In the genomic region with DNA sequence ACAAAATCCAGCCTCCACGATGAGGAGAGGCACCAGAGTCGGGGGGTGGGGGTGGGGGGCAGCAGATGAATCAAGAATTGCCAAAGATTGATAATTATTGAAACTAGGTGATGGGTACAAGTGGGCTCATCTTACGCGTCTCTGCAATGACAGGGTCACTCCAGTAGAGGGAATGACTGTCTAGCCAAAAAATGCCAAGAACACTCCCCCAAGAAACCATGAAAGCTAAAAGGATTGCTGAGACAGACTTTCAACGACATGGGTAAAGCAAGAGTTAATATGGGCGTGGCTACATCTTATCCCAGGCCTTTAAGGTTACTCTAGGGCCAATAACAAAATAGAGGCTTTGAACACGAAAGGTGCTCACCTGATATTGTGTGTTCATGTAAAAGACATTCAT, we compare ENCODE assay signal across 12 cellular contexts.
DNase-seq lines count a peak whose midpoint lies in the region; ATAC-seq and TF ChIP-seq lines count a peak whose summit lies in the region.
"Had no signal": no experiment of that assay in that cellular context is flagged by ENCODE, and none has a peak within 500 bp of the region (broad histone marks: within the 10 kb centered on the region; RNA-seq: fewer than 3 reads in every experiment).

No MANE protein-coding gene starts in this region.

- no peak for ATAC-seq in psoas muscle
- ATAC-seq in GM21723 (IDR thresholded peaks at IDR 0.05; ENCODE audit: unreplicated experiment), result no peak
- ATAC-seq: left lobe of liver had no signal

- H3K4me1 ChIP-seq in psoas muscle, result no peaks in the 10 kb centered on the region
- H3K4me1 ChIP-seq: tibial artery had no signal

- TF ChIP-seq CTCF in GM12865 (IDR thresholded peaks at IDR 0.05; ENCODE audit: insufficient read depth, low read depth, low read length, missing control alignments) (peak; percentile 25), choroid plexus epithelial cell (conservative IDR thresholded peaks at IDR 0.05; ENCODE audit: low read depth, low read length) (peak; percentile 33), psoas muscle (IDR thresholded peaks at IDR 0.05) (no peak)

- intact Hi-C loops in psoas muscle (cut with DNase I), result no loop called here

- WGBS in psoas muscle, 3 donors, result 77 to 83% (median 81%) methylated on average over 7 of the region's 7 CpGs

- no peaks in the 10 kb centered on the region for H3K36me3 ChIP-seq in psoas muscle (ENCODE audit: insufficient read depth in 1 of 2, low read depth in 1 of 2)

- no peaks in the 10 kb centered on the region for H3K27me3 ChIP-seq in psoas muscle (ENCODE audit: insufficient read depth in 3 of 3, low read length in 2 of 3)
- H3K27me3 ChIP-seq: tibial artery had no signal

- no peaks in the 10 kb centered on the region for H3K9me3 ChIP-seq in psoas muscle
- H3K9me3 ChIP-seq: tibial artery had no signal

- DNase-seq in 8988T (peak; percentile 21), GM12865 (ENCODE audit: low read depth) (peak; percentile 24), NAMALWA (ENCODE audit: low spot score) (peak; percentile 43), choroid plexus epithelial cell (ENCODE audit: low read depth) (no peak), mucosa of gallbladder (ENCODE audit: low spot score) (no peak), psoas muscle (no peak), activated gamma-delta T cell treated with Interleukin-2 at 50 U/mL for 16 hours (no peak)
- DNase-seq: activated CD4-positive, CD25-positive, alpha-beta regulatory T cell; NCI-H1105 treated with DMSO at 0.1 percent for 48 hours; tibial artery had no signal

- H3K4me3 ChIP-seq in GM12865 (ENCODE audit: low read depth, low read length) (no peak overlapping the region), choroid plexus epithelial cell (ENCODE audit: low read depth, low read length) (no peak overlapping the region), psoas muscle (no peak overlapping the region)
- H3K4me3 ChIP-seq: tibial artery had no signal

- no peak overlapping the region for H3K27ac ChIP-seq in psoas muscle
- H3K27ac ChIP-seq: tibial artery had no signal

Comparison
In these comparisons a context has a peak if more than half of its experiments do, and no peak if none do; other contexts are left out.
1. DNase-seq: peak in 8988T (single experiment), GM12865 (single experiment) and NAMALWA (single experiment); none in choroid plexus epithelial cell (single experiment), mucosa of gallbladder (single experiment), psoas muscle (0 of 2) and activated gamma-delta T cell treated with Interleukin-2 at 50 U/mL for 16 hours (single experiment).